ENCODE assay signal across 18 cellular contexts in the genomic region with DNA sequence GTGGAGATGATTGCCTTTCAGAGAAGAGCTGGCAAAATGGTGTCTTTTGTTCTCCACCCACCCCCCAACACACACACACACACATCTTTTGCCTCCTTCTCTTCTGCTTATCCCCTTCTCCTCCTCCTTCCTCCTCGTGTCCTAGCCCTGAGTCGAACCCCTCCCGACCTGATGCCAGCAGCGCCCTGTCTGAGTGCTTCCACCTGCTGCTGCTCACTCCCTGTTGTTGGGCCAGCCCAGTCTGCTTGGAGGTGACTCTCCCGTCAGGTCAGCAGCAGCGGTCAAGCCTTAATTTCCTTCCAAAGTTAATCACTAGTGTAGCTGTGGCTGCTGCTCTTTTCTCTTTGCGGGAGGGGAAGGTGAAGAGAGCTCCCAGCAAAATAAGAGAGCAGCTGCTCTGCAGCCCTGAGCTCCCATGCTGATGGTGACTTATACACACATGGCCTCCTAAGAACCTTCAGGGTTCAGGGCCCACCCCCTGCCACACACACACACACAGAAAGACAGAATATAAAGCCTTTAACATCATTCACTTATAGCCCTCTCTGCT. TPM values are rescaled to one million over a fixed set of nuclear protein-coding genes. Genes with fewer than 3 reads are reported as not detected.
DNase-seq lines count a peak whose midpoint lies in the region; TF ChIP-seq lines count a peak whose summit lies in the region.
"Had no signal": no experiment of that assay in that cellular context is flagged by ENCODE, and none has a peak within 500 bp of the region (broad histone marks: within the 10 kb centered on the region; RNA-seq: fewer than 3 reads in every experiment).

No MANE protein-coding gene starts in this region.

- peaks cover 22% of the 10 kb centered on the region for H3K9me3 Mint-ChIP-seq in endodermal cell
- H3K9me3 Mint-ChIP-seq: activated naive CD4-positive, alpha-beta T cell treated with anti-CD3 and anti-CD28 coated beads, Interleukin-2, amount 10 ng/mL, durations not matched to agents 7 days and 5 days had no signal

- H3K4me3 ChIP-seq in HUES64 (ENCODE audit: low read length) (peak overlapping the region; percentile 67), endodermal cell (ENCODE audit: low read length) (peak overlapping the region; percentile 76), mesodermal cell (ENCODE audit: extremely low read depth, insufficient read depth, low read length, poor library complexity, severe bottlenecking) (peak overlapping the region; percentile 21), skeletal muscle satellite cell (ENCODE audit: low read length) (peak overlapping the region; percentile 47)

- peaks cover 51% of the 10 kb centered on the region for H3K27me3 Mint-ChIP-seq in endodermal cell (ENCODE audit: insufficient read depth)

- H3K9ac ChIP-seq in HUES64 (ENCODE audit: low read depth, low read length) (peak overlapping the region; percentile 7; the same call in 1 of the 2 replicates), endodermal cell (ENCODE audit: extremely low read depth, low read length, poor library complexity, severe bottlenecking) (no peak overlapping the region), skeletal muscle satellite cell (ENCODE audit: low read depth, low read length) (no peak overlapping the region)

- peak overlapping the region; percentile 68 for H3K4me3 Mint-ChIP-seq in endodermal cell
- H3K4me3 Mint-ChIP-seq: activated CD8-positive, alpha-beta memory T cell treated with anti-CD3 and anti-CD28 coated beads, Interleukin-2, amount 10 ng/mL, durations not matched to agents 7 days and 5 days; activated naive CD4-positive, alpha-beta T cell treated with anti-CD3 and anti-CD28 coated beads, Interleukin-2, amount 10 ng/mL, durations not matched to agents 7 days and 5 days; naive B cell had no signal

- H3K36me3 Mint-ChIP-seq in endodermal cell (ENCODE audit: low read depth), result no peaks in the 10 kb centered on the region
- H3K36me3 Mint-ChIP-seq: activated CD8-positive, alpha-beta memory T cell treated with anti-CD3 and anti-CD28 coated beads, Interleukin-2, amount 10 ng/mL, durations not matched to agents 7 days and 5 days; activated naive CD4-positive, alpha-beta T cell treated with anti-CD3 and anti-CD28 coated beads, Interleukin-2, amount 10 ng/mL, durations not matched to agents 7 days and 5 days; naive B cell had no signal

- H3K27me3 ChIP-seq in HUES64 (ENCODE audit: insufficient read depth, low read length), result peaks cover 25% of the 10 kb centered on the region
- peaks cover 30% of the 10 kb centered on the region for H3K27me3 ChIP-seq in endodermal cell (ENCODE audit: control insufficient read depth, insufficient read depth, low read length, poor library complexity, severe bottlenecking)
- peaks cover 23% of the 10 kb centered on the region for H3K27me3 ChIP-seq in skeletal muscle satellite cell (ENCODE audit: control insufficient read depth, insufficient read depth, low read length)
- H3K27me3 ChIP-seq: breast epithelium had no signal

- H3K9me3 ChIP-seq in HUES64 (ENCODE audit: insufficient read depth, low read depth, low read length) (peaks cover 7% of the 10 kb centered on the region; the same call in 1 of the 2 replicates), endodermal cell (ENCODE audit: control insufficient read depth, low read length) (peaks cover 14% of the 10 kb centered on the region), mesodermal cell (ENCODE audit: control insufficient read depth, low read length) (no peaks in the 10 kb centered on the region), skeletal muscle satellite cell (replicated peaks; ENCODE audit: low read length) (no peaks in the 10 kb centered on the region)

- H3K27ac Mint-ChIP-seq in endodermal cell, result no peak overlapping the region
- H3K27ac Mint-ChIP-seq: activated CD8-positive, alpha-beta memory T cell treated with anti-CD3 and anti-CD28 coated beads, Interleukin-2, amount 10 ng/mL, durations not matched to agents 7 days and 5 days; activated naive CD4-positive, alpha-beta T cell treated with anti-CD3 and anti-CD28 coated beads, Interleukin-2, amount 10 ng/mL, durations not matched to agents 7 days and 5 days; naive B cell had no signal

- H3K36me3 ChIP-seq in HUES64 (ENCODE audit: insufficient read depth, low read length), result no peaks in the 10 kb centered on the region
- H3K36me3 ChIP-seq in endodermal cell (ENCODE audit: control insufficient read depth, insufficient read depth, low read length), result no peaks in the 10 kb centered on the region
- no peaks in the 10 kb centered on the region for H3K36me3 ChIP-seq in mesodermal cell (ENCODE audit: control insufficient read depth, insufficient read depth, low read length)
- no peaks in the 10 kb centered on the region for H3K36me3 ChIP-seq in skeletal muscle satellite cell (ENCODE audit: insufficient read depth, low read length)
- H3K36me3 ChIP-seq: breast epithelium, upper lobe of left lung had no signal

- no peak for TF ChIP-seq CTCF in endodermal cell (conservative IDR thresholded peaks at IDR 0.05)

- peak overlapping the region; percentile 72 for H3K4me2 ChIP-seq in skeletal muscle satellite cell (ENCODE audit: low read length)

- H3K4me1 Mint-ChIP-seq in endodermal cell, result peaks cover 20% of the 10 kb centered on the region
- H3K4me1 Mint-ChIP-seq: activated CD8-positive, alpha-beta memory T cell treated with anti-CD3 and anti-CD28 coated beads, Interleukin-2, amount 10 ng/mL, durations not matched to agents 7 days and 5 days; activated naive CD4-positive, alpha-beta T cell treated with anti-CD3 and anti-CD28 coated beads, Interleukin-2, amount 10 ng/mL, durations not matched to agents 7 days and 5 days had no signal

- peaks cover 17% of the 10 kb centered on the region for H3K4me1 ChIP-seq in HUES64 (ENCODE audit: insufficient read depth, low read length)
- peaks cover 4% of the 10 kb centered on the region for H3K4me1 ChIP-seq in endodermal cell (ENCODE audit: control insufficient read depth, insufficient read depth, low read length)
- peaks cover 8% of the 10 kb centered on the region for H3K4me1 ChIP-seq in mesodermal cell (ENCODE audit: control insufficient read depth, insufficient read depth, low read length, poor library complexity, severe bottlenecking)
- peaks cover 8% of the 10 kb centered on the region for H3K4me1 ChIP-seq in skeletal muscle satellite cell (ENCODE audit: control insufficient read depth, insufficient read depth, low read length)
- H3K4me1 ChIP-seq: breast epithelium had no signal

- WGBS in HUES64, result 5% methylated on average over 7 of the region's 7 CpGs
- 24 to 33% methylated on average over 5 to 7 of the region's 7 CpGs for WGBS in endodermal cell (ENCODE audit: insufficient coverage in 1 of 2, insufficient read length in 1 of 2), 2 experiments
- WGBS in mesodermal cell (ENCODE audit: insufficient coverage in 2 of 2), 2 experiments, result 8 to 24% methylated on average over 4 to 5 of the region's 7 CpGs

- DNase-seq in endodermal cell (no peak), GM03348 (ENCODE audit: low spot score) (no peak), islet precursor cell (no peak), ACHN (no peak)
- DNase-seq: activated CD4-positive, CD25-positive, alpha-beta regulatory T cell; activated CD8-positive, alpha-beta memory T cell treated with anti-CD3 and anti-CD28 coated beads, Interleukin-2, amount 10 ng/mL, durations not matched to agents 7 days and 5 days; activated naive CD4-positive, alpha-beta T cell treated with anti-CD3 and anti-CD28 coated beads, Interleukin-2, amount 10 ng/mL, durations not matched to agents 7 days and 5 days; left colon; naive B cell; NCI-H1092; NCI-H2171 treated with DMSO at 0.1 percent for 48 hours had no signal

- in situ Hi-C loops in ACHN (cut with HindIII; ENCODE audit: low pct_ligation_motif_present, low pct_unique_long_range_greater_than_20kb, low sequenced_read_pairs), result no loop called here

- H3K27ac ChIP-seq in HUES64 (ENCODE audit: low read depth, low read length), result no peak overlapping the region
- H3K27ac ChIP-seq in endodermal cell (ENCODE audit: low read depth, low read length), result peak overlapping the region; percentile 90
- no peak overlapping the region for H3K27ac ChIP-seq in mesodermal cell (ENCODE audit: low read depth, low read length, severe bottlenecking)
- H3K27ac ChIP-seq: breast epithelium, C4-2B, upper lobe of left lung had no signal

RNA-seq across cellular contexts. Expression of a gene that starts 43.8 kb away (rescaled TPM):
- polyA plus RNA-seq in HUES64 (2013, experiment 1 of 2), result 7.1 TPM
- 11.8 TPM for polyA plus RNA-seq in HUES64 (2013, experiment 2 of 2)
- total RNA-seq in endodermal cell, result 1 to 10 TPM; 4.8 to 6.7 TPM
- polyA plus RNA-seq in endodermal cell (2013, experiment 1 of 2), result 58.6 TPM
- 45.7 TPM for polyA plus RNA-seq in endodermal cell (2013, experiment 2 of 2)
- 13.7 TPM for polyA plus RNA-seq in mesodermal cell (2013, experiment 1 of 2)
- polyA plus RNA-seq in mesodermal cell (2013, experiment 2 of 2), result 14.1 TPM
- 2.0 and 5.5 TPM in 2 replicates for total RNA-seq in skeletal muscle satellite cell (2012; rRNA removed)
- total RNA-seq: T-helper 1 cell treated with Interleukin-12 subunit alpha and Interleukin-12 subunit beta and Interleukin-4 antibody, amounts not matched to agents 30 ng/mL and 1 ng/mL, for 36 hours had no signal

Comparison
In these comparisons a context has a peak if more than half of its experiments do, and no peak if none do; other contexts are left out.
1. H3K4me3 ChIP-seq: peak in every context shown above with its lines; median percentile 76 in endodermal cell; 67 in HUES64; 47 in skeletal muscle satellite cell; 21 in mesodermal cell.